In the genomic region with DNA sequence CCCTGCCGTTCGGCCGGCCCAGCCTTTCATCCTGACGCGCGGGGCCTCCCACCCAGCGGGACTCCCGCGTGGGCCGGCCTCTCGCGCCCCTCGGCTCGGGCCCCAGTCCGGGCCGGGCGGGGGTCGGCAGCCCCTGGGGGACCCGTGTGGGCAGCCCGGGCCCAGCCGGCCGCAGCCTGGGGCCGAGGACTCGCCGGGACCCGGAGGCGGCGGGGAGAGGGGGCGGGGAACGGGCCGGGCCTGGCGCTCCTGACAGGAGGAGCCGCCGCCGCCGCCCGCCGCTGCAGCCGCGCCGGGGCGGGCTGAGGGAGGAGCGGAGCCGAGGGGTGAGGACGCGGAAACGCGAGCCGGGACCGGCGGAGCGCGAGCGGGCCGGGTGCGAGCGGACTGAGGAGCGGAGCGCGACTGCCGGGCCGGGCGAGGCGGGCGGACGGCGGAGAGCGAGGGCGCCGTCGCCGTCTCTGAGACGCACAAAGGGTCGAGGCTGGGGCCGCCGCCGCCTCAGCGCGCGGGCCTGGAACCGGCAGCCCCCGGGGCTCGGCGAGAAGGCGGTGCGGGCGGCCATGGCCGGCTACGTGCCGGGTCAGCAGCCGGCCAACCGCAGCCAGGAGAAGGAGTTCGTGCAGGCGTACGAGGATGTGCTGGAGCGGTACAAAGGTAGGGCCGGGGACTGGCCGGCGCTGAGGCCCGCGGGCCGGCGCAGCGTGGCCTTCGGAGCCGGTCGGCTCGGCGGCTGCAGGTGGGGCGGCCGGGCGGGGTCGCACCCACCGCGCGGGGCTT, we compare ENCODE assay signal across 8 cellular contexts.
DNase-seq lines count a peak whose midpoint lies in the region; ATAC-seq and TF ChIP-seq lines count a peak whose summit lies in the region.

No MANE protein-coding gene starts in this region.

- H3K36me3 Mint-ChIP-seq in activated T-helper 17 cell treated with anti-CD3 and anti-CD28 coated beads, Interleukin-2, amount 50 U/mL, for 72 hours (ENCODE audit: low read depth), result peaks cover 6% of the 10 kb centered on the region
- H3K36me3 Mint-ChIP-seq in natural killer cell treated with Interleukin-12 subunit alpha and Interleukin-12 subunit beta and Interleukin-15 and Interleukin-18, amount 100 ng/mL, for 72 hours, result no peaks in the 10 kb centered on the region

- H3K9ac ChIP-seq in ES-I3 (ENCODE audit: low read depth, low read length), result peak overlapping the region; percentile 87
- peak overlapping the region; percentile 5; the same call in 1 of the 2 replicates for H3K9ac ChIP-seq in OCI-LY1 (ENCODE audit: low read length)

- intact Hi-C loops in thyroid gland (cut with DNase I), result loop anchor here (10.0 kb wide), 1 partner anchor 150 kb away; no protein-coding TSS in a partner anchor

- H3K27ac ChIP-seq in OCI-LY1 (ENCODE audit: low read depth, low read length, poor library complexity, severe bottlenecking) (no peak overlapping the region), thyroid gland (peak overlapping the region; percentile 95 to 98 (median 97))

- ATAC-seq in HG02642 (IDR thresholded peaks at IDR 0.05; ENCODE audit: poor library complexity, unreplicated experiment), result peak; percentile 48
- peak; percentile 63 for ATAC-seq in activated T-helper 17 cell treated with anti-CD3 and anti-CD28 coated beads, Interleukin-2, amount 50 U/mL, for 72 hours (replicated peaks)
- peak; percentile 83 to 85 for ATAC-seq in natural killer cell treated with Interleukin-12 subunit alpha and Interleukin-12 subunit beta and Interleukin-15 and Interleukin-18, amount 100 ng/mL, for 72 hours

- H3K9me2 ChIP-seq in OCI-LY1 (ENCODE audit: low read depth, low read length), result no peaks in the 10 kb centered on the region

- no peaks in the 10 kb centered on the region for H3K79me2 ChIP-seq in OCI-LY1 (ENCODE audit: insufficient read depth, low read length)

- H3F3A ChIP-seq in OCI-LY1 (ENCODE audit: insufficient read depth, low read length), result 0 out of 2 replicates have a peak, but pooled peaks cover 5% of the 10 kb centered on the region

- no peaks in the 10 kb centered on the region for H3K27me3 Mint-ChIP-seq in activated T-helper 17 cell treated with anti-CD3 and anti-CD28 coated beads, Interleukin-2, amount 50 U/mL, for 72 hours
- peaks cover 0 to 11% of the 10 kb centered on the region in 2 donors for H3K27me3 Mint-ChIP-seq in natural killer cell treated with Interleukin-12 subunit alpha and Interleukin-12 subunit beta and Interleukin-15 and Interleukin-18, amount 100 ng/mL, for 72 hours

- H3K27me3 ChIP-seq in OCI-LY1 (ENCODE audit: insufficient read depth, low read length) (peaks cover 6% of the 10 kb centered on the region; the same call in 1 of the 2 replicates), thyroid gland (no peaks in the 10 kb centered on the region)

- H3K4me3 ChIP-seq in OCI-LY1 (ENCODE audit: low read depth, low read length, poor library complexity, severe bottlenecking) (peak overlapping the region; percentile 58), fibroblast of pulmonary artery (replicated peaks; ENCODE audit: low read depth, low read length) (peak overlapping the region; percentile 92), thyroid gland (replicated peaks in 1 of 3) (peak overlapping the region; percentile 42 to 89 (median 84))

- no peak overlapping the region for H2AFZ ChIP-seq in OCI-LY1 (ENCODE audit: low read length)

- H3K36me3 ChIP-seq in ES-I3 (ENCODE audit: insufficient read depth, low read length), result no peaks in the 10 kb centered on the region
- no peaks in the 10 kb centered on the region for H3K36me3 ChIP-seq in OCI-LY1 (ENCODE audit: insufficient read depth, low read length)
- no peaks in the 10 kb centered on the region for H3K36me3 ChIP-seq in thyroid gland

- H3K9me3 ChIP-seq in ES-I3 (ENCODE audit: control insufficient read depth, insufficient read depth, low read length) (no peaks in the 10 kb centered on the region), OCI-LY1 (ENCODE audit: low read length) (no peaks in the 10 kb centered on the region), thyroid gland (no peaks in the 10 kb centered on the region)

- 0% methylated on average over 1 of the region's 116 CpGs; no CpG with 5 or more reads in 1 of the 2 donors for WGBS in thyroid gland, 2 donors

- H3K4me1 ChIP-seq in ES-I3 (ENCODE audit: insufficient read depth, low read length) (peaks cover 26% of the 10 kb centered on the region), OCI-LY1 (ENCODE audit: insufficient read depth, low read length, severe bottlenecking) (peaks cover 9% of the 10 kb centered on the region), thyroid gland (peaks cover 50 to 55% of the 10 kb centered on the region in 2 donors)

- peak; percentile 68 to 91 for TF ChIP-seq POLR2A in thyroid gland (IDR thresholded peaks at IDR 0.05)

- TF ChIP-seq CTCF in OCI-LY1 (IDR thresholded peaks at IDR 0.05; ENCODE audit: low read length) (no peak), fibroblast of pulmonary artery (IDR thresholded peaks at IDR 0.05; ENCODE audit: low read length, missing control alignments) (no peak), thyroid gland (IDR thresholded peaks at IDR 0.05) (peak in 1 of 6 experiments; percentile 1)

- H3K4me3 Mint-ChIP-seq in activated T-helper 17 cell treated with anti-CD3 and anti-CD28 coated beads, Interleukin-2, amount 50 U/mL, for 72 hours, result peak overlapping the region; percentile 61
- H3K4me3 Mint-ChIP-seq in natural killer cell treated with Interleukin-12 subunit alpha and Interleukin-12 subunit beta and Interleukin-15 and Interleukin-18, amount 100 ng/mL, for 72 hours, result no peak overlapping the region

- peak overlapping the region; percentile 74 for H3K4me2 ChIP-seq in OCI-LY1 (ENCODE audit: low read length)

- H3K27ac Mint-ChIP-seq in activated T-helper 17 cell treated with anti-CD3 and anti-CD28 coated beads, Interleukin-2, amount 50 U/mL, for 72 hours, result peak overlapping the region; percentile 84
- H3K27ac Mint-ChIP-seq in natural killer cell treated with Interleukin-12 subunit alpha and Interleukin-12 subunit beta and Interleukin-15 and Interleukin-18, amount 100 ng/mL, for 72 hours, result no peak overlapping the region

- no peaks in the 10 kb centered on the region for H3K9me3 Mint-ChIP-seq in activated T-helper 17 cell treated with anti-CD3 and anti-CD28 coated beads, Interleukin-2, amount 50 U/mL, for 72 hours
- H3K9me3 Mint-ChIP-seq in natural killer cell treated with Interleukin-12 subunit alpha and Interleukin-12 subunit beta and Interleukin-15 and Interleukin-18, amount 100 ng/mL, for 72 hours, result no peaks in the 10 kb centered on the region

- H4K20me1 ChIP-seq in OCI-LY1 (ENCODE audit: insufficient read depth, low read length), result no peaks in the 10 kb centered on the region

- DNase-seq in fibroblast of pulmonary artery (ENCODE audit: low read depth), result peak; percentile 62
- peak; percentile 77 for DNase-seq in natural killer cell treated with Interleukin-12 subunit alpha and Interleukin-12 subunit beta and Interleukin-15 and Interleukin-18, amount 100 ng/mL, for 72 hours (ENCODE audit: low spot score)
- DNase-seq in thyroid gland, result peak; percentile 84 to 86
- no peak for DNase-seq in putamen (ENCODE audit: low spot score)

- H3K4me1 Mint-ChIP-seq in activated T-helper 17 cell treated with anti-CD3 and anti-CD28 coated beads, Interleukin-2, amount 50 U/mL, for 72 hours, result peaks cover 30% of the 10 kb centered on the region
- H3K4me1 Mint-ChIP-seq in natural killer cell treated with Interleukin-12 subunit alpha and Interleukin-12 subunit beta and Interleukin-15 and Interleukin-18, amount 100 ng/mL, for 72 hours (ENCODE audit: low read depth in 2 of 2), result peaks cover 24 to 27% of the 10 kb centered on the region in 2 donors
